Comparison of ENCODE assay signal across 8 cellular contexts in the genomic region with DNA sequence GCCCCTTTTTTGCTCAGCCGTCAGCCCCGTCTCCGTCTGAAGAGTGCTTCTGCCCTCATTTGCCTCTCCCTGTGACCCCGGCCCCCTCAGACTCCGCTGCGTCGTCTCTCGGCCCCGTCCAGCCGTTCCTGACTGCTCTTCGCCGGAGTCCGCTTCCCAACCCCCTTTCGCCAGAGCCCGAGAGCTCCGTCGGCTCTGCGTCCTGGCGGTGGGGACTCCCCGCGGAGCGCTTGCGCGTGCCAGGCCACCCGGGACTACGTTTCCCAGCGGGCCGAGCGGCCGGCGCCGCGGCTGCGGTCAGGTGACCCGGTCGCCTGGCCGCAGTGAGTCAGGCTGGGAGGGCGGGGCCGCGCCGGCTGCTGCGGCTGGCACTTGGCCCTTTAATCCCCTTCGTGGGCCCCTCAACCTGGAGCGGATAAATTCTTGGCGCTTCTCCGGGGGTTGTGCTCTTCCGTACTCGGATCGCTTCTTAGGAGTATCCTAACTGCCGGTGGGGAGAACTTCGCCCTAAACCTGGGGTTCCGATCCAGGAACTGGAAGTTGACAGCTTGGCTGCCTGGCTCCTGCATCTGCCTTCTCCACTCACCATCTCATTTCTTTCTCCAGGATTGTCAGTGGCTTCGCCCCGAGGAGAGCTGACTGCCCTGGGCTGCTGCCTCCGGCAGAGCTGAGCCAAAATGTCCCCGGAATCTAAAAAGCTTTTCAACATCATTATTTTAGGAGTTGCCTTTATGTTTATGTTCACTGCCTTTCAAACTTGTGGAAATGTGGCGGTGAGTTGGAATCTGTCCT. TPM values are rescaled to one million over a fixed set of nuclear protein-coding genes. Genes with fewer than 3 reads are reported as not detected.
DNase-seq lines count a peak whose midpoint lies in the region; ATAC-seq, FAIRE-seq and TF ChIP-seq lines count a peak whose summit lies in the region.

A gene (plus strand): TSS at position 444 of the 792 bp plus-strand sequence. CDS start 234 bp downstream, at position 678.

- H3K36me3 ChIP-seq in CD8-positive, alpha-beta memory T cell (ENCODE audit: insufficient read depth, low read length), result peaks cover 38% of the 10 kb centered on the region
- peaks cover 15 to 36% (median 31%) of the 10 kb centered on the region in 4 experiments for H3K36me3 ChIP-seq in H1 (ENCODE audit: control insufficient read depth in 2 of 4, insufficient read depth in 4 of 4, low read length in 3 of 4)

- peak within 1 kb of the TSS; percentile 95 for H3K27ac ChIP-seq in CD8-positive, alpha-beta memory T cell (ENCODE audit: low read depth, low read length)
- peak within 1 kb of the TSS; percentile 98 for H3K27ac ChIP-seq in HL-60 (replicated peaks)
- H3K27ac ChIP-seq in H1 (ENCODE audit: low read depth, low read length), result peak within 1 kb of the TSS; percentile 100

- peaks cover 52 to 70% (median 66%) of the 10 kb centered on the region in 3 donors for H3K4me1 Mint-ChIP-seq in CD8-positive, alpha-beta memory T cell
- H3K4me1 Mint-ChIP-seq in activated CD8-positive, alpha-beta memory T cell treated with anti-CD3 and anti-CD28 coated beads, Interleukin-2, amount 10 ng/mL, durations not matched to agents 7 days and 5 days, result peaks cover 39% of the 10 kb centered on the region
- H3K4me1 Mint-ChIP-seq in memory B cell, result peaks cover 36% of the 10 kb centered on the region

- no peaks in the 10 kb centered on the region for H3K9me3 ChIP-seq in CD8-positive, alpha-beta memory T cell (ENCODE audit: low read length)
- H3K9me3 ChIP-seq in H1 (ENCODE audit: insufficient read depth in 2 of 2, low read depth in 1 of 2, low read length in 1 of 2), result no peaks in the 10 kb centered on the region

- H2BK20ac ChIP-seq in H1 (ENCODE audit: low read length), result no peak within 1 kb of the TSS

- no peak for TF ChIP-seq RAD21 in H1 (IDR thresholded peaks at IDR 0.05 in 1 of 2, conservative IDR thresholded peaks at IDR 0.05 in 1 of 2; ENCODE audit: low read depth in 2 of 2, low read length in 2 of 2)

- no peaks in the 10 kb centered on the region for H3K9me3 Mint-ChIP-seq in CD8-positive, alpha-beta memory T cell
- H3K9me3 Mint-ChIP-seq in activated CD8-positive, alpha-beta memory T cell treated with anti-CD3 and anti-CD28 coated beads, Interleukin-2, amount 10 ng/mL, durations not matched to agents 7 days and 5 days (ENCODE audit: low read depth), result no peaks in the 10 kb centered on the region
- H3K9me3 Mint-ChIP-seq in memory B cell, result no peaks in the 10 kb centered on the region

- 2% methylated on average over 56 of the region's 57 CpGs; no CpG with 5 or more reads in 1 of the 2 experiments for WGBS in H1 (ENCODE audit: extremely low coverage in 1 of 2, insufficient coverage in 1 of 2, insufficient read length in 1 of 2, insufficient replicate concordance in 2 of 2, low coverage in 1 of 2, low lambda C conversion rate in 2 of 2, missing lambda C conversion rate in 1 of 2), 2 experiments

- peak within 1 kb of the TSS; percentile 84; the same call in 1 of the 2 replicates for H2AFZ ChIP-seq in H1 (ENCODE audit: low read length)

- POLR2A ChIA-PET in CD8-positive, alpha-beta memory T cell (lab: Charles Lee), result interaction anchor here (0.5 to 5.5 kb wide), 8 partner anchors 11 to 1997 kb away, joined by 3 to 112 read pairs (median 10); a partner anchor contains a TSS
- POLR2A ChIA-PET in H1 (lab: Charles Lee; ENCODE audit: partially characterized antibody), result interaction anchor here (0.6 to 9.2 kb wide), 28 partner anchors 8 to 349 kb away, joined by 3 to 181 read pairs (median 5); a partner anchor contains a TSS

- H3K4me2 ChIP-seq in H1 (ENCODE audit: insufficient read depth in 1 of 2, low read depth in 2 of 2, low read length in 2 of 2), result peak within 1 kb of the TSS; percentile 88 to 95

- H3K56ac ChIP-seq in H1 (replicated peaks; ENCODE audit: insufficient read length, low read depth, low read length), result peak within 1 kb of the TSS; percentile 99

- H3K27ac Mint-ChIP-seq in CD8-positive, alpha-beta memory T cell, result peak within 1 kb of the TSS; percentile 99 to 100 (median 99)
- H3K27ac Mint-ChIP-seq in activated CD8-positive, alpha-beta memory T cell treated with anti-CD3 and anti-CD28 coated beads, Interleukin-2, amount 10 ng/mL, durations not matched to agents 7 days and 5 days, result peak within 1 kb of the TSS; percentile 100
- H3K27ac Mint-ChIP-seq in memory B cell, result peak within 1 kb of the TSS; percentile 99

- no peaks in the 10 kb centered on the region for H3K79me1 ChIP-seq in H1 (ENCODE audit: low read depth, low read length)

- H3K36me3 Mint-ChIP-seq in CD8-positive, alpha-beta memory T cell, result peaks cover 24 to 71% (median 34%) of the 10 kb centered on the region in 3 donors
- peaks cover 51% of the 10 kb centered on the region for H3K36me3 Mint-ChIP-seq in activated CD8-positive, alpha-beta memory T cell treated with anti-CD3 and anti-CD28 coated beads, Interleukin-2, amount 10 ng/mL, durations not matched to agents 7 days and 5 days
- peaks cover 28% of the 10 kb centered on the region for H3K36me3 Mint-ChIP-seq in memory B cell

- H3K4me3 ChIP-seq in CD8-positive, alpha-beta memory T cell (ENCODE audit: low read length), result peak within 1 kb of the TSS; percentile 94
- H3K4me3 ChIP-seq in HL-60 (replicated peaks; ENCODE audit: insufficient read depth, low read length) (peak within 1 kb of the TSS; percentile 92), H1 (ENCODE audit: extremely low read depth in 1 of 4, insufficient read depth in 2 of 4, low read depth in 3 of 4, low read length in 4 of 4) (peak within 1 kb of the TSS; percentile 88 to 100 (median 98))

- peak within 1 kb of the TSS; percentile 85 for H2BK12ac ChIP-seq in H1 (ENCODE audit: low read depth, low read length)

- peak within 1 kb of the TSS; percentile 100 for H3K4ac ChIP-seq in H1 (replicated peaks; ENCODE audit: insufficient read length, low read depth, low read length)

- peak within 1 kb of the TSS; percentile 98 for H4K5ac ChIP-seq in H1 (ENCODE audit: insufficient read length, low read depth, low read length)

- H2AK5ac ChIP-seq in H1 (ENCODE audit: low read depth, low read length), result peak within 1 kb of the TSS; percentile 100; the same call in 1 of the 2 replicates

- H3K79me2 ChIP-seq in H1 (ENCODE audit: control insufficient read depth in 1 of 2, insufficient read depth in 2 of 2, low read length in 2 of 2), result peaks cover 16 to 58% of the 10 kb centered on the region in 2 experiments

- H2BK15ac ChIP-seq in H1 (ENCODE audit: low read length), result peak within 1 kb of the TSS; percentile 5; the same call in 1 of the 2 replicates

- FAIRE-seq in H1 (lab: Jason Lieb, UNC), result no peak

- DNase-seq in CD8-positive, alpha-beta memory T cell, result peak; percentile 89 to 95 (median 94)
- peak; percentile 91 to 94 for DNase-seq in HL-60 (ENCODE audit: low read depth in 1 of 2, low spot score in 1 of 2)
- DNase-seq in NOMO-1 (lab: John Stamatoyannopoulos, UW; ENCODE audit: unreplicated experiment in 2 of 2), result peak; percentile 90 to 97
- DNase-seq in activated CD8-positive, alpha-beta memory T cell treated with anti-CD3 and anti-CD28 coated beads, Interleukin-2, amount 10 ng/mL, durations not matched to agents 7 days and 5 days, result peak; percentile 94
- peak; percentile 87 to 93 for DNase-seq in H1 (ENCODE audit: low read depth in 1 of 2, low spot score in 2 of 2)
- DNase-seq in memory B cell (ENCODE audit: low spot score in 2 of 2), result peak; percentile 91 to 95
- DNase-seq in stimulated activated CD8-positive, alpha-beta memory T cell treated with anti-CD3 and anti-CD28 coated beads, Interleukin-12 subunit alpha, Interleukin-12 subunit beta, amount 100 ng/mL, for 1 hour (ENCODE audit: low read depth), result peak; percentile 82

- ATAC-seq in GM19467 (IDR thresholded peaks at IDR 0.05; ENCODE audit: unreplicated experiment), result peak; percentile 51
- ATAC-seq in activated CD8-positive, alpha-beta memory T cell treated with anti-CD3 and anti-CD28 coated beads, Interleukin-2, amount 10 ng/mL, durations not matched to agents 7 days and 5 days, result peak; percentile 54
- ATAC-seq in memory B cell (ENCODE audit: low read depth), result peak; percentile 69

- H3K14ac ChIP-seq in H1 (ENCODE audit: insufficient read length), result peak within 1 kb of the TSS; percentile 90

- TF ChIP-seq POLR2A in H1 (IDR thresholded peaks at IDR 0.05; ENCODE audit: control extremely low read depth in 1 of 2, low read depth in 2 of 2, low read length in 2 of 2), result no peak

- H3K23ac ChIP-seq in H1 (ENCODE audit: insufficient read length), result no peak within 1 kb of the TSS

- TF ChIP-seq EP300 in H1 (IDR thresholded peaks at IDR 0.05; ENCODE audit: borderline replicate concordance in 1 of 2, low read depth in 2 of 2, low read length in 2 of 2), result peak in 1 of 2 experiments; percentile 56; a peak in 1 of 3 replicates

- peaks cover 14 to 17% of the 10 kb centered on the region in 2 experiments for H4K20me1 ChIP-seq in H1 (replicated peaks in 1 of 2; ENCODE audit: control insufficient read depth in 1 of 2, insufficient read depth in 2 of 2, low read length in 2 of 2)

- peak within 1 kb of the TSS; percentile 99 for H4K8ac ChIP-seq in H1 (ENCODE audit: extremely low read depth, insufficient read depth, low read length)

- H3K23me2 ChIP-seq in H1 (ENCODE audit: low read depth, low read length), result peaks cover 9% of the 10 kb centered on the region; the same call in 1 of the 2 replicates

- peak within 1 kb of the TSS; percentile 99 to 100 (median 100) for H3K9ac ChIP-seq in H1 (replicated peaks in 1 of 4; ENCODE audit: extremely low read depth in 1 of 4, low read depth in 3 of 4, low read length in 3 of 4)

- H3K27me3 ChIP-seq in CD8-positive, alpha-beta memory T cell (ENCODE audit: insufficient read depth, low read length, poor library complexity, severe bottlenecking), result no peaks in the 10 kb centered on the region
- H3K27me3 ChIP-seq in HL-60 (ENCODE audit: insufficient read depth, poor library complexity, severe bottlenecking) (no peaks in the 10 kb centered on the region), H1 (replicated peaks in 1 of 4; ENCODE audit: control insufficient read depth in 3 of 4, extremely low read depth in 1 of 4, insufficient read depth in 3 of 4, low read length in 3 of 4) (no peaks in the 10 kb centered on the region)

- no peak for TF ChIP-seq CTCF in HL-60 (IDR thresholded peaks at IDR 0.05; ENCODE audit: insufficient read depth, low read length)
- no peak for TF ChIP-seq CTCF in H1 (IDR thresholded peaks at IDR 0.05; ENCODE audit: control extremely low read depth in 1 of 3, insufficient read depth in 1 of 3, low read depth in 1 of 3, low read length in 3 of 3)

- peaks cover 54% of the 10 kb centered on the region for H3K4me1 ChIP-seq in CD8-positive, alpha-beta memory T cell (ENCODE audit: insufficient read depth, low read length)
- peaks cover 3 to 12% (median 7%) of the 10 kb centered on the region in 4 experiments; a peak in 6 of 7 replicates for H3K4me1 ChIP-seq in H1 (replicated peaks in 1 of 4; ENCODE audit: control insufficient read depth in 3 of 4, insufficient read depth in 4 of 4, low read length in 3 of 4)

- peak within 1 kb of the TSS; percentile 100 for H2BK5ac ChIP-seq in H1 (ENCODE audit: low read depth, low read length)

- no peaks in the 10 kb centered on the region for H3K27me3 Mint-ChIP-seq in CD8-positive, alpha-beta memory T cell
- H3K27me3 Mint-ChIP-seq in activated CD8-positive, alpha-beta memory T cell treated with anti-CD3 and anti-CD28 coated beads, Interleukin-2, amount 10 ng/mL, durations not matched to agents 7 days and 5 days, result no peaks in the 10 kb centered on the region
- no peaks in the 10 kb centered on the region for H3K27me3 Mint-ChIP-seq in memory B cell

- H3K18ac ChIP-seq in H1 (ENCODE audit: extremely low read depth, low read length), result peak within 1 kb of the TSS; percentile 99

- H3K4me3 Mint-ChIP-seq in CD8-positive, alpha-beta memory T cell, result peak within 1 kb of the TSS; percentile 85 to 97 (median 95)
- H3K4me3 Mint-ChIP-seq in activated CD8-positive, alpha-beta memory T cell treated with anti-CD3 and anti-CD28 coated beads, Interleukin-2, amount 10 ng/mL, durations not matched to agents 7 days and 5 days, result peak within 1 kb of the TSS; percentile 92
- H3K4me3 Mint-ChIP-seq in memory B cell, result peak within 1 kb of the TSS; percentile 98

- CTCF ChIA-PET in CD8-positive, alpha-beta memory T cell (lab: Charles Lee), result interaction anchor here (0.8 to 1.6 kb wide), 5 partner anchors 11 to 214 kb away, joined by 3 to 5 read pairs (median 4); a partner anchor contains a TSS
- CTCF ChIA-PET in activated CD8-positive, alpha-beta memory T cell treated with anti-CD3 and anti-CD28 coated beads, Interleukin-2, amount 10 ng/mL, durations not matched to agents 7 days and 5 days (lab: Charles Lee), result interaction anchor here (1.0 to 4.7 kb wide), 7 partner anchors 10 to 42 kb away, joined by 3 to 28 read pairs (median 6); a partner anchor contains a TSS
- CTCF ChIA-PET in H1 (lab: Charles Lee; ENCODE audit: partially characterized antibody), result interaction anchor here (1.2 to 1.6 kb wide), 2 partner anchors 104 to 202 kb away, joined by 3 read pairs; no protein-coding TSS in a partner anchor

- H4K91ac ChIP-seq in H1 (replicated peaks; ENCODE audit: insufficient read length, low read length), result peak within 1 kb of the TSS; percentile 99

- H2BK120ac ChIP-seq in H1 (replicated peaks; ENCODE audit: low read depth, low read length), result peak within 1 kb of the TSS; percentile 21

RNA-seq across cellular contexts. Expression of the gene that starts here (rescaled TPM):
- total RNA-seq in CD8-positive, alpha-beta memory T cell, result 10 to 100 TPM; 22.3 to 22.9 TPM
- polyA plus RNA-seq in CD8-positive, alpha-beta memory T cell, result 28.4 TPM
- 10 to 100 TPM; 22.6 to 26.8 TPM for total RNA-seq in activated CD8-positive, alpha-beta memory T cell treated with anti-CD3 and anti-CD28 coated beads, Interleukin-2, amount 10 ng/mL, durations not matched to agents 7 days and 5 days
- total RNA-seq in H1 (2021; fragmentation: NEBNext Ultra II Directional; extraction: Animal tissue kit (Norgen Biotek cat#: 25700)), result 18.9 and 19.8 TPM in 2 replicates
- 15.1 and 17.7 TPM in 2 replicates for polyA plus RNA-seq in H1 (2011; rRNA removed)
- polyA plus RNA-seq in H1 (2011; cell fraction: cytosol; rRNA removed), result 10.6 TPM
- 27.8 TPM for polyA plus RNA-seq in H1 (2011; cell fraction: nucleus; rRNA removed)
- 13.3 to 15.9 TPM (median 15.0 TPM) in 4 replicates for polyA plus RNA-seq in H1 (2012, experiment 1 of 2)
- 9.3 TPM for polyA plus RNA-seq in H1 (2012, experiment 2 of 2)
- 18.9 TPM for polyA plus RNA-seq in H1 (2013, experiment 1 of 2)
- polyA plus RNA-seq in H1 (2013, experiment 2 of 2), result 18.6 TPM
- polyA minus RNA-seq in H1 (2011; rRNA and poly(A)+ RNA removed), result 22.0 and 30.9 TPM in 2 replicates
- polyA minus RNA-seq in H1 (2011; cell fraction: cytosol; rRNA and poly(A)+ RNA removed), result 7.3 TPM
- 31.0 TPM for polyA minus RNA-seq in H1 (2011; cell fraction: nucleus; rRNA and poly(A)+ RNA removed)

Comparison
In these comparisons a context has a peak if more than half of its experiments do, and no peak if none do; other contexts are left out.
1. Peak in every context shown above with its lines: DNase-seq, ATAC-seq, H3K4me3 ChIP-seq and H3K27ac ChIP-seq.